25 cellular contexts compared by ENCODE assay signal in genomic region chr13:101499406-101499805, GRCh38. TPM values are rescaled to one million over a fixed set of nuclear protein-coding genes. Genes with fewer than 3 reads are reported as not detected.
DNase-seq lines count a peak whose midpoint lies in the region; ATAC-seq and TF ChIP-seq lines count a peak whose summit lies in the region.
"Had no signal": no experiment of that assay in that cellular context is flagged by ENCODE, and none has a peak within 500 bp of the region (broad histone marks: within the 10 kb centered on the region; RNA-seq: fewer than 3 reads in every experiment).

No MANE protein-coding gene starts in this region.

- ATAC-seq in thoracic aorta (ENCODE audit: insufficient number of reproducible peaks, low FRiP score, low read depth), result peak; percentile 90
- ATAC-seq: left lung had no signal

- H3K27ac ChIP-seq in thoracic aorta, result peak overlapping the region; percentile 57 to 65
- H3K27ac ChIP-seq: breast epithelium, left lung had no signal

- no peaks in the 10 kb centered on the region for H3K9me3 ChIP-seq in thoracic aorta
- H3K9me3 ChIP-seq: breast epithelium, left lung had no signal

- peaks cover 7 to 33% of the 10 kb centered on the region in 2 donors for H3K4me1 ChIP-seq in thoracic aorta (ENCODE audit: control insufficient read depth in 1 of 2, low read depth in 2 of 2)
- H3K4me1 ChIP-seq: breast epithelium, left lung had no signal

- TF ChIP-seq CTCF in fibroblast of mammary gland (conservative IDR thresholded peaks at IDR 0.05; ENCODE audit: control insufficient read depth, insufficient read depth, low read depth, low read length) (no peak), thoracic aorta (IDR thresholded peaks at IDR 0.05) (no peak)

- peak; percentile 31 for DNase-seq in GM03348 (ENCODE audit: low spot score)
- peak; percentile 55 for DNase-seq in RPMI7951 (ENCODE audit: low read depth)
- DNase-seq in fibroblast of mammary gland (ENCODE audit: low read depth), result peak; percentile 79
- DNase-seq in thoracic aorta (ENCODE audit: low spot score), result no peak
- DNase-seq in Ammon's horn (ENCODE audit: low spot score), result no peak
- no peak for DNase-seq in hippocampal formation (lab: John Stamatoyannopoulos, UW)
- DNase-seq in NCI-H1092 (lab: John Stamatoyannopoulos, UW), result no peak
- DNase-seq: ACHN; activated CD4-positive, alpha-beta memory T cell treated with anti-CD3 and anti-CD28 coated beads for 36 hours; activated CD4-positive, alpha-beta T cell treated with anti-CD3 and anti-CD28 coated beads for 1 hour; activated naive CD4-positive, alpha-beta T cell treated with Interleukin-2 at 50 U/mL for 16 hours; C1 segment of cervical spinal cord; DMS79 treated with DMSO at 0.1 percent for 48 hours; GDM1; islet precursor cell; left lung; mesendoderm; NCI-H1105; NCI-H1930; NCI-H524; Right ventricle myocardium superior; stimulated activated CD4-positive, alpha-beta T cell treated with anti-CD3 and anti-CD28 coated beads, Interleukin-1b, Interleukin-23, amount 100 ng/mL, for 48 hours; stimulated activated naive CD4-positive, alpha-beta T cell treated with Interleukin-2 at 50 U/mL for 16 hours had no signal

- no peaks in the 10 kb centered on the region for H3K36me3 ChIP-seq in thoracic aorta
- H3K36me3 ChIP-seq: breast epithelium, left lung had no signal

- H3K4me3 ChIP-seq in fibroblast of mammary gland (ENCODE audit: control insufficient read depth, low read depth, low read length), result no peak overlapping the region
- H3K4me3 ChIP-seq in thoracic aorta, result peak overlapping the region; percentile 64
- H3K4me3 ChIP-seq: breast epithelium, left lung had no signal

- H3K27me3 ChIP-seq in thoracic aorta (replicated peaks; ENCODE audit: insufficient read depth), result no peaks in the 10 kb centered on the region
- H3K27me3 ChIP-seq: breast epithelium, left lung had no signal

RNA-seq across cellular contexts. Expression of gene ITGBL1, which starts 46.9 kb away (rescaled TPM):
- total RNA-seq in RPMI7951 (2014; rRNA removed; shearing (Covaris generic)), result 57.1 and 69.0 TPM in 2 replicates
- total RNA-seq in thoracic aorta, result 100 to 1,000 TPM; 179 to 224 TPM
- total RNA-seq: activated CD4-positive, alpha-beta memory T cell treated with anti-CD3 and anti-CD28 coated beads for 36 hours; T-helper 2 cell treated with Interferon-gamma antibody and Interleukin-4, amounts not matched to agents 100 ng/mL and 5 ng/mL, for 36 hours had no signal

Comparison
In these comparisons a context has a peak if more than half of its experiments do, and no peak if none do; other contexts are left out.
1. DNase-seq: peak in GM03348 (single experiment), RPMI7951 (single experiment) and fibroblast of mammary gland (single experiment); none in thoracic aorta (single experiment), Ammon's horn (single experiment), hippocampal formation (0 of 2) and NCI-H1092 (single experiment).